21 cellular contexts compared by ENCODE assay signal in genomic region chr1:116165572-116165971, GRCh38. TPM values are rescaled to one million over a fixed set of nuclear protein-coding genes. Genes with fewer than 3 reads are reported as not detected.
DNase-seq lines count a peak whose midpoint lies in the region; ATAC-seq and TF ChIP-seq lines count a peak whose summit lies in the region.
"Had no signal": no experiment of that assay in that cellular context is flagged by ENCODE, and none has a peak within 500 bp of the region (broad histone marks: within the 10 kb centered on the region; RNA-seq: fewer than 3 reads in every experiment).

No MANE protein-coding gene starts in this region.

- H3K4me1 ChIP-seq in parathyroid adenoma (peaks cover 8% of the 10 kb centered on the region), testis (peaks cover 28% of the 10 kb centered on the region)
- H3K4me1 ChIP-seq: SJCRH30 had no signal

- peak; percentile 66 for ATAC-seq in Right ventricle myocardium superior (ENCODE audit: poor library complexity)
- ATAC-seq in HG02759 (IDR thresholded peaks at IDR 0.05; ENCODE audit: unreplicated experiment): no peak
- no peak for ATAC-seq in GM21717 (IDR thresholded peaks at IDR 0.05; ENCODE audit: unreplicated experiment)
- ATAC-seq: activated T-helper 17 cell treated with anti-CD3 and anti-CD28 coated beads, Interleukin-2, amount 50 U/mL, for 72 hours; HCT116; natural killer cell treated with Interleukin-12 subunit alpha and Interleukin-12 subunit beta and Interleukin-15 and Interleukin-18, amount 100 ng/mL, for 72 hours; Panc1; T-cell had no signal

- no peaks in the 10 kb centered on the region for H3K9me3 ChIP-seq in parathyroid adenoma (ENCODE audit: control insufficient read depth, low read length)
- H3K9me3 ChIP-seq in testis: no peaks in the 10 kb centered on the region
- H3K9me3 ChIP-seq: SJCRH30 had no signal

- intact Hi-C loops in Right ventricle myocardium superior (cut with DNase I): no loop called here
- intact Hi-C loops in testis (cut with DNase I; ENCODE audit: low total_unique reads): no loop called here

- H3K27ac ChIP-seq in angular gyrus (ENCODE audit: low read depth, low read length): peak overlapping the region; percentile 50
- peak overlapping the region; percentile 39 for H3K27ac ChIP-seq in parathyroid adenoma
- peak overlapping the region in 1 of 2 donors; percentile 81 for H3K27ac ChIP-seq in testis
- H3K27ac ChIP-seq: SJCRH30 had no signal

- H3K9ac ChIP-seq in parathyroid adenoma: no peak overlapping the region

- H3K4me2 ChIP-seq in parathyroid adenoma (ENCODE audit: low read length): no peak overlapping the region

- WGBS in testis, 2 donors: 31 to 50% methylated on average over 6 to 9 of the region's 9 CpGs

- H3K36me3 ChIP-seq in parathyroid adenoma (ENCODE audit: control insufficient read depth, insufficient read depth, low read length) (no peaks in the 10 kb centered on the region), testis (ENCODE audit: low read depth, missing control alignments) (no peaks in the 10 kb centered on the region)
- H3K36me3 ChIP-seq: SJCRH30 had no signal

- H3K27me3 ChIP-seq in parathyroid adenoma (ENCODE audit: control insufficient read depth, insufficient read depth, low read length): no peaks in the 10 kb centered on the region
- H3K27me3 ChIP-seq in testis: no peaks in the 10 kb centered on the region

- peak; percentile 84 for DNase-seq in Right ventricle myocardium superior
- peak; percentile 72 for DNase-seq in testis
- DNase-seq in T-helper 1 cell: no peak
- no peak for DNase-seq in inferior parietal cortex (ENCODE audit: extremely low spot score)
- DNase-seq: activated CD4-positive, alpha-beta T cell treated with anti-CD3 and anti-CD28 coated beads, Interleukin-2, amount 10 ng/mL, durations not matched to agents 24 days and 14 days; CD4-positive, CD25-positive, alpha-beta regulatory T cell; NCI-H1417; NK-92 treated with Interleukin-12 subunit alpha and Interleukin-12 subunit beta, amount 100 ng/mL, for 24 hours; SJCRH30; stimulated activated CD4-positive, alpha-beta T cell treated with anti-CD3 and anti-CD28 coated beads, Interleukin-4, amount 100 ng/mL, for 1 hour; stimulated activated naive CD4-positive, alpha-beta T cell treated with Interleukin-2 at 50 U/mL for 16 hours; T-cell had no signal

- no peak for TF ChIP-seq POLR2A in testis (IDR thresholded peaks at IDR 0.05)

- no peak for TF ChIP-seq CTCF in parathyroid adenoma (IDR thresholded peaks at IDR 0.05)
- TF ChIP-seq CTCF in testis (IDR thresholded peaks at IDR 0.05): no peak

- H3K4me3 ChIP-seq in parathyroid adenoma (ENCODE audit: low read depth, low read length): no peak overlapping the region
- H3K4me3 ChIP-seq in testis: no peak overlapping the region
- H3K4me3 ChIP-seq: SJCRH30 had no signal

- H3K79me2 ChIP-seq in parathyroid adenoma: no peaks in the 10 kb centered on the region

- no peak overlapping the region for H2AFZ ChIP-seq in parathyroid adenoma

RNA-seq across cellular contexts. Expression of gene MAB21L3, which starts 54.4 kb away (rescaled TPM):
- not detected for total RNA-seq in Right ventricle myocardium superior
- total RNA-seq in testis: 1 to 10 TPM; 1.8 to 3.8 TPM
- 0.37 TPM for polyA plus RNA-seq in testis (ENCODE audit: insufficient read depth, low read depth, low replicate concordance)
- total RNA-seq: activated CD4-positive, alpha-beta T cell treated with anti-CD3 and anti-CD28 coated beads, Interleukin-2, amount 10 ng/mL, durations not matched to agents 24 days and 14 days; activated T-helper 17 cell treated with anti-CD3 and anti-CD28 coated beads, Interleukin-2, amount 50 U/mL, for 72 hours; CD4-positive, CD25-positive, alpha-beta regulatory T cell; natural killer cell treated with Interleukin-12 subunit alpha and Interleukin-12 subunit beta and Interleukin-15 and Interleukin-18, amount 100 ng/mL, for 72 hours; NCI-H460; T-cell had no signal
- polyA plus RNA-seq: CD4-positive, CD25-positive, alpha-beta regulatory T cell had no signal

Comparison
In these comparisons a context has a peak if more than half of its experiments do, and no peak if none do; other contexts are left out.
1. DNase-seq: peak in Right ventricle myocardium superior (single experiment) and testis (single experiment); none in T-helper 1 cell (0 of 5) and inferior parietal cortex (single experiment).